In genomic region chr1:11492235-11492634, GRCh38 we compare ENCODE assay signal across 18 cellular contexts. TPM values are rescaled to one million over a fixed set of nuclear protein-coding genes. Genes with fewer than 3 reads are reported as not detected.
DNase-seq lines count a peak whose midpoint lies in the region; ATAC-seq and TF ChIP-seq lines count a peak whose summit lies in the region.
"Had no signal": no experiment of that assay in that cellular context is flagged by ENCODE, and none has a peak within 500 bp of the region (broad histone marks: within the 10 kb centered on the region; RNA-seq: fewer than 3 reads in every experiment).

No MANE protein-coding gene starts in this region.

- peak; percentile 29 for DNase-seq in cardiac septum (ENCODE audit: low spot score)
- no peak for DNase-seq in left ventricle myocardium superior
- peak; percentile 53 for DNase-seq in mesenteric fat pad (ENCODE audit: low spot score)
- DNase-seq in sigmoid colon = peak; percentile 12
- DNase-seq in lower lobe of right lung = no peak
- no peak for DNase-seq in 8988T
- no peak for DNase-seq in activated CD4-positive, alpha-beta memory T cell treated with anti-CD3 and anti-CD28 coated beads, Interleukin-2, amount 10 ng/mL, durations not matched to agents 7 days and 5 days
- DNase-seq: C1 segment of cervical spinal cord; Calu3; CD4-positive, alpha-beta memory T cell; COR-L47; DMS53; DMS79 treated with DMSO at 0.1 percent for 48 hours; GF-D8; HFFc6 had no signal

- no peaks in the 10 kb centered on the region for H3K4me1 Mint-ChIP-seq in activated CD4-positive, alpha-beta memory T cell treated with anti-CD3 and anti-CD28 coated beads, Interleukin-2, amount 10 ng/mL, durations not matched to agents 7 days and 5 days
- H3K4me1 Mint-ChIP-seq: CD4-positive, alpha-beta memory T cell had no signal

- H3K36me3 ChIP-seq in sigmoid colon (no peaks in the 10 kb centered on the region), lower lobe of right lung (no peaks in the 10 kb centered on the region)
- H3K36me3 ChIP-seq: HAP-1 had no signal

- POLR2A ChIA-PET in activated CD4-positive, alpha-beta memory T cell treated with anti-CD3 and anti-CD28 coated beads, Interleukin-2, amount 10 ng/mL, durations not matched to agents 7 days and 5 days (lab: Charles Lee) = no interaction called here

- no peak for TF ChIP-seq EP300 in sigmoid colon (IDR thresholded peaks at IDR 0.05)

- no peaks in the 10 kb centered on the region for H3K9me3 Mint-ChIP-seq in activated CD4-positive, alpha-beta memory T cell treated with anti-CD3 and anti-CD28 coated beads, Interleukin-2, amount 10 ng/mL, durations not matched to agents 7 days and 5 days

- no peak for TF ChIP-seq POLR2A in sigmoid colon (IDR thresholded peaks at IDR 0.05)

- no peaks in the 10 kb centered on the region for H3K4me1 ChIP-seq in sigmoid colon
- no peaks in the 10 kb centered on the region for H3K4me1 ChIP-seq in lower lobe of right lung
- H3K4me1 ChIP-seq: HAP-1 had no signal

- H3K4me3 ChIP-seq in sigmoid colon (no peak overlapping the region), lower lobe of right lung (no peak overlapping the region)
- H3K4me3 ChIP-seq: GM23338, HAP-1 had no signal

- no peaks in the 10 kb centered on the region for H3K36me3 Mint-ChIP-seq in activated CD4-positive, alpha-beta memory T cell treated with anti-CD3 and anti-CD28 coated beads, Interleukin-2, amount 10 ng/mL, durations not matched to agents 7 days and 5 days (ENCODE audit: low read depth)
- H3K36me3 Mint-ChIP-seq: CD4-positive, alpha-beta memory T cell had no signal

- CTCF ChIA-PET in activated CD4-positive, alpha-beta memory T cell treated with anti-CD3 and anti-CD28 coated beads, Interleukin-2, amount 10 ng/mL, durations not matched to agents 7 days and 5 days (lab: Charles Lee) = no interaction called here

- no peak for ATAC-seq in left ventricle myocardium superior
- no peak for ATAC-seq in lower lobe of right lung
- ATAC-seq: GM23338 had no signal

- H3K27ac ChIP-seq in sigmoid colon (no peak overlapping the region), lower lobe of right lung (no peak overlapping the region)

- H3K9me3 ChIP-seq in sigmoid colon (peaks cover 0 to 3% (median under 1%) of the 10 kb centered on the region in 4 donors), lower lobe of right lung (no peaks in the 10 kb centered on the region)
- H3K9me3 ChIP-seq: HAP-1 had no signal

- WGBS in sigmoid colon, 2 donors = 51 to 67% methylated on average over 7 of the region's 7 CpGs

- H3K27me3 ChIP-seq in sigmoid colon (peaks cover 0 to 22% (median 0%) of the 10 kb centered on the region in 3 donors), lower lobe of right lung (ENCODE audit: low read depth) (peaks cover 26% of the 10 kb centered on the region)

- H3K4me3 Mint-ChIP-seq in activated CD4-positive, alpha-beta memory T cell treated with anti-CD3 and anti-CD28 coated beads, Interleukin-2, amount 10 ng/mL, durations not matched to agents 7 days and 5 days = no peak overlapping the region
- H3K4me3 Mint-ChIP-seq: CD4-positive, alpha-beta memory T cell; GM23338; HFFc6 had no signal

- no peak for TF ChIP-seq CTCF in sigmoid colon (IDR thresholded peaks at IDR 0.05)
- TF ChIP-seq CTCF in lower lobe of right lung (IDR thresholded peaks at IDR 0.05) = no peak

- no peak overlapping the region for H3K27ac Mint-ChIP-seq in activated CD4-positive, alpha-beta memory T cell treated with anti-CD3 and anti-CD28 coated beads, Interleukin-2, amount 10 ng/mL, durations not matched to agents 7 days and 5 days
- H3K27ac Mint-ChIP-seq: CD4-positive, alpha-beta memory T cell; GM23338; HFFc6 had no signal

- H3K27me3 Mint-ChIP-seq in activated CD4-positive, alpha-beta memory T cell treated with anti-CD3 and anti-CD28 coated beads, Interleukin-2, amount 10 ng/mL, durations not matched to agents 7 days and 5 days = peaks cover 2% of the 10 kb centered on the region

- intact Hi-C loops in cardiac septum (cut with DNase I) (no loop called here), left ventricle myocardium superior (cut with micrococcal nuclease) (no loop called here), sigmoid colon (cut with DNase I) (no loop called here), lower lobe of right lung (cut with DNase I) (no loop called here)

RNA-seq across cellular contexts. Expression of gene DISP3, which starts 13.3 kb away (rescaled TPM):
- total RNA-seq in cardiac septum = 0.05 TPM
- total RNA-seq in left ventricle myocardium superior = 0.12 TPM
- total RNA-seq in mesenteric fat pad = not detected
- under 1 TPM in 2 of 4 donors, not detected in 2; under 0.01 to 0.28 TPM for total RNA-seq in sigmoid colon
- under 1 TPM in 1 of 3 donors, not detected in 2; 0.16 TPM for polyA plus RNA-seq in sigmoid colon
- total RNA-seq in lower lobe of right lung = 0.12 TPM
- total RNA-seq in activated CD4-positive, alpha-beta memory T cell treated with anti-CD3 and anti-CD28 coated beads, Interleukin-2, amount 10 ng/mL, durations not matched to agents 7 days and 5 days = under 1 TPM; 0.18 to 0.38 TPM
- total RNA-seq: G401, HFFc6 had no signal

Comparison
In these comparisons a context has a peak if more than half of its experiments do, and no peak if none do; other contexts are left out.
1. DNase-seq: peak in cardiac septum (single experiment), mesenteric fat pad (single experiment) and sigmoid colon (single experiment); none in left ventricle myocardium superior (single experiment), lower lobe of right lung (single experiment), 8988T (single experiment) and activated CD4-positive, alpha-beta memory T cell treated with anti-CD3 and anti-CD28 coated beads, Interleukin-2, amount 10 ng/mL, durations not matched to agents 7 days and 5 days (single experiment).